28 cellular contexts compared by ENCODE assay signal in the genomic region with DNA sequence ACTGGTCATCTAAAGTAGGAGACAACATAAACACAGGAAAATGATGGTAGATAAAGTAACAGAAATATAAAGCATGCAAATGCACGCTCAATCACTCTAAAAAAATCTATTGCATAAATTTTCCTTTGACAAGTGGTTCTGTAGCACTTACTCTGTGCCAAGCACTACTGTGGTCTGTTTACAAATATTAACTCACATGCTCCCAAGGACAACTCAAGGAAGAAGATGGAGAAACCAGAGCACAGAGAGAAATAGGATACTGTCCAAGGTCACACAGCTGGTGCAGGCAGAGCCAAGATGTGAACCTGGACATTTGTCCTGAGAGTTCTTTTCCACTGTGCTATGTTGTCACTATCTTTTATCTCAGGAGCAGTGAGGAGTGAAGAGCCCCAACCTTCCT.
"Had no signal": no experiment of that assay in that cellular context is flagged by ENCODE, and none has a peak within 500 bp of the region (broad histone marks: within the 10 kb centered on the region; RNA-seq: fewer than 3 reads in every experiment).

No MANE protein-coding gene starts in this region.

- DNase-seq: activated CD4-positive, alpha-beta memory T cell treated with anti-CD3 and anti-CD28 coated beads for 36 hours; activated CD4-positive, alpha-beta T cell treated with anti-CD3 and anti-CD28 coated beads for 36 hours; activated CD4-positive, alpha-beta T cell treated with anti-CD3 and anti-CD28 coated beads, Interleukin-2, amount 10 ng/mL, durations not matched to agents 24 days and 14 days; activated CD4-positive, CD25-positive, alpha-beta regulatory T cell; activated CD4-positive, CD25-positive, alpha-beta regulatory T cell treated with anti-CD3 and anti-CD28 coated beads, Interleukin-2, amount 50 U/mL, for 72 hours; activated CD8-positive, alpha-beta memory T cell treated with anti-CD3 and anti-CD28 coated beads, Interleukin-2, amount 10 ng/mL, durations not matched to agents 7 days and 5 days; activated CD8-positive, alpha-beta memory T cell treated with anti-CD3 and anti-CD28 coated beads, Interleukin-2, amount 50 U/mL, for 4 hours; activated CD8-positive, alpha-beta T cell treated with anti-CD3 and anti-CD28 coated beads, Interleukin-2, amount 10 ng/mL, durations not matched to agents 7 days and 5 days; activated effector memory CD4-positive, alpha-beta T cell treated with anti-CD3 and anti-CD28 coated beads, Interleukin-2, amount 50 U/mL, for 16 hours; activated naive CD4-positive, alpha-beta T cell treated with anti-CD3 and anti-CD28 coated beads for 36 hours; activated naive CD8-positive, alpha-beta T cell treated with anti-CD3 and anti-CD28 coated beads for 36 hours; activated naive CD8-positive, alpha-beta T cell treated with anti-CD3 and anti-CD28 coated beads, Interleukin-2, amount 50 U/mL, for 24 hours; activated T-cell treated with anti-CD3 and anti-CD28 coated beads, Interleukin-2, amount 50 U/mL, for 1 hour; activated T-cell treated with anti-CD3 and anti-CD28 coated beads, Interleukin-2, amount 50 U/mL, for 48 hours; adrenal gland; central memory CD4-positive, alpha-beta T cell; cerebellar nuclear complex; colonic mucosa; dorsolateral prefrontal cortex; effector memory CD8-positive, alpha-beta T cell; erythroblast; foreskin melanocyte; T-helper 2 cell had no signal

- H3K4me3 ChIP-seq: adrenal gland, ascending aorta, breast epithelium, cardiac muscle cell, colonic mucosa, dorsolateral prefrontal cortex, esophagus muscularis mucosa, gastroesophageal sphincter had no signal

- H3K27me3 ChIP-seq: adrenal gland, ascending aorta, breast epithelium, cardiac muscle cell, colonic mucosa, dorsolateral prefrontal cortex, esophagus muscularis mucosa, gastroesophageal sphincter had no signal

- ATAC-seq: activated CD4-positive, alpha-beta T cell treated with anti-CD3 and anti-CD28 coated beads for 36 hours; activated CD8-positive, alpha-beta memory T cell treated with anti-CD3 and anti-CD28 coated beads, Interleukin-2, amount 10 ng/mL, durations not matched to agents 7 days and 5 days; activated CD8-positive, alpha-beta T cell treated with anti-CD3 and anti-CD28 coated beads, Interleukin-2, amount 10 ng/mL, durations not matched to agents 7 days and 5 days; activated naive CD8-positive, alpha-beta T cell treated with anti-CD3 and anti-CD28 coated beads, Interleukin-2, amount 50 U/mL, for 24 hours; effector memory CD8-positive, alpha-beta T cell; gastroesophageal sphincter had no signal

- H3K36me3 ChIP-seq: adrenal gland, ascending aorta, breast epithelium, cardiac muscle cell, colonic mucosa, esophagus muscularis mucosa, gastroesophageal sphincter had no signal

- H3K27ac ChIP-seq: adrenal gland, breast epithelium, cardiac muscle cell, colonic mucosa, dorsolateral prefrontal cortex, esophagus muscularis mucosa, gastroesophageal sphincter had no signal

- H3K9me3 ChIP-seq: adrenal gland, ascending aorta, breast epithelium, colonic mucosa, esophagus muscularis mucosa, gastroesophageal sphincter had no signal

- H3K4me1 ChIP-seq: breast epithelium, colonic mucosa, gastroesophageal sphincter had no signal
